3 cellular contexts compared by ENCODE assay signal in the genomic region with DNA sequence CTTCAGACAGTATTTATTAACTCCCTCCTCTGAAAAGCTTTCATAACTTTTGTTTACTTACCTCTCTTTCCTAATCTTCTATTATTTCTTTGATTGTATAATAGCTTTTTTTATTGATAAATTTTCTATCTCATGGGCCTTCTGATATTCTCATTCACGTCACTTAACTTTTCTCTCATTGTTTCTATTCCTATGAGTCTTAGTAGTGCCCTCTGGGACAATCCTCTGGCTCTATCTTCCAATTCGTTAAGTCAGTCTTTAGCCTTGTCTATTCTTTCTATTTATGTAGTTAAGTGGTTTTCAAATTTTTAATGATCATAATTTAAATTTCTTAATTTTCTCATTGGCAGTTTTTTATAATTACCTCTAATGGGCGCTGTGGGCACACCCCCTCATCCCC.
"Had no signal": no experiment of that assay in that cellular context is flagged by ENCODE, and none has a peak within 500 bp of the region (broad histone marks: within the 10 kb centered on the region; RNA-seq: fewer than 3 reads in every experiment).

No MANE protein-coding gene starts in this region.

- ATAC-seq: GM12878 had no signal

- H3K4me3 ChIP-seq: GM12878 had no signal

- DNase-seq: GDM1, GF-D8 had no signal
